ENCODE assay signal across 22 cellular contexts in genomic region chr1:29081201-29081600, GRCh38. TPM values are rescaled to one million over a fixed set of nuclear protein-coding genes. Genes with fewer than 3 reads are reported as not detected.
"Had no signal": no experiment of that assay in that cellular context is flagged by ENCODE, and none has a peak within 500 bp of the region (broad histone marks: within the 10 kb centered on the region; RNA-seq: fewer than 3 reads in every experiment).

No MANE protein-coding gene starts in this region.

- ATAC-seq: effector memory CD8-positive, alpha-beta T cell; gastroesophageal sphincter; left cardiac atrium; left ventricle myocardium superior; naive thymus-derived CD4-positive, alpha-beta T cell; sciatic nerve had no signal

- H3K4me3 Mint-ChIP-seq: effector memory CD8-positive, alpha-beta T cell; naive thymus-derived CD4-positive, alpha-beta T cell; nephron progenitor cell had no signal

- H3K9me3 Mint-ChIP-seq: effector memory CD8-positive, alpha-beta T cell; naive thymus-derived CD4-positive, alpha-beta T cell; nephron progenitor cell had no signal

- DNase-seq: effector memory CD8-positive, alpha-beta T cell; esophagus squamous epithelium; foreskin fibroblast; glutamatergic neuron; kidney; left cardiac atrium; left ventricle myocardium superior; mesendoderm; naive thymus-derived CD4-positive, alpha-beta T cell; nephron progenitor cell; spleen; stimulated activated CD4-positive, alpha-beta T cell treated with anti-CD3 and anti-CD28 coated beads, Interleukin-15, amount 100 ng/mL, for 24 hours; stimulated activated CD4-positive, alpha-beta T cell treated with anti-CD3 and anti-CD28 coated beads, Interleukin-1b, Interleukin-23, amount 100 ng/mL, for 48 hours; stimulated activated CD4-positive, alpha-beta T cell treated with anti-CD3 and anti-CD28 coated beads, Interleukin-4, amount 100 ng/mL, for 24 hours; stimulated activated naive CD4-positive, alpha-beta T cell; trophoblast cell had no signal

- H3K9ac ChIP-seq: parathyroid adenoma had no signal

- H3K27ac Mint-ChIP-seq: effector memory CD8-positive, alpha-beta T cell; naive thymus-derived CD4-positive, alpha-beta T cell had no signal

- H3K4me3 ChIP-seq: esophagus squamous epithelium, gastroesophageal sphincter, lung, prostate gland, spleen, thoracic aorta had no signal

- H3K36me3 ChIP-seq: prostate gland, thoracic aorta had no signal

- H3K4me1 Mint-ChIP-seq: nephron progenitor cell had no signal

- H3K4me1 ChIP-seq: esophagus squamous epithelium, gastroesophageal sphincter, parathyroid adenoma, prostate gland, spleen had no signal

- H3K27me3 Mint-ChIP-seq: effector memory CD8-positive, alpha-beta T cell; naive thymus-derived CD4-positive, alpha-beta T cell had no signal

- H3K27me3 ChIP-seq: esophagus squamous epithelium, gastroesophageal sphincter, spleen had no signal

- H3K27ac ChIP-seq: esophagus squamous epithelium, gastroesophageal sphincter, parathyroid adenoma, spleen, thoracic aorta had no signal

- H3K9me3 ChIP-seq: esophagus squamous epithelium, gastroesophageal sphincter, prostate gland, spleen, thoracic aorta had no signal

RNA-seq across cellular contexts. Expression of gene TMEM200B, which starts 42.5 kb away (rescaled TPM):
- total RNA-seq: naive thymus-derived CD4-positive, alpha-beta T cell had no signal
- polyA plus RNA-seq: naive thymus-derived CD4-positive, alpha-beta T cell had no signal
